1 cellular context compared by ENCODE assay signal in genomic region chr6:146886587-146887446, GRCh38.
TF ChIP-seq lines count a peak whose summit lies in the region.

No MANE protein-coding gene starts in this region.

TF ChIP-seq in K562, 482 proteins besides CTCF, POLR2A, EP300 and RAD21 (continued from another document):
- TF ChIP-seq, protein P1, sequence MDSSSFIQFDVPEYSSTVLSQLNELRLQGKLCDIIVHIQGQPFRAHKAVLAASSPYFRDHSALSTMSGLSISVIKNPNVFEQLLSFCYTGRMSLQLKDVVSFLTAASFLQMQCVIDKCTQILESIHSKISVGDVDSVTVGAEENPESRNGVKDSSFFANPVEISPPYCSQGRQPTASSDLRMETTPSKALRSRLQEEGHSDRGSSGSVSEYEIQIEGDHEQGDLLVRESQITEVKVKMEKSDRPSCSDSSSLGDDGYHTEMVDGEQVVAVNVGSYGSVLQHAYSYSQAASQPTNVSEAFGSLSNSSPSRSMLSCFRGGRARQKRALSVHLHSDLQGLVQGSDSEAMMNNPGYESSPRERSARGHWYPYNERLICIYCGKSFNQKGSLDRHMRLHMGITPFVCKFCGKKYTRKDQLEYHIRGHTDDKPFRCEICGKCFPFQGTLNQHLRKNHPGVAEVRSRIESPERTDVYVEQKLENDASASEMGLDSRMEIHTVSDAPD (CRISPR knock-in tag; IDR thresholded peaks at IDR 0.05), result peak; percentile 63
- peak; percentile 84 for TF ChIP-seq TBP (optimal IDR thresholded peaks at IDR 0.05; ENCODE audit: low read depth, low read length)
- TF ChIP-seq KAT2B (IDR thresholded peaks at IDR 0.05; ENCODE audit: low read depth, low read length), result no peak
- TF ChIP-seq LARP7 (IDR thresholded peaks at IDR 0.05), result no peak
- TF ChIP-seq SIN3B (IDR thresholded peaks at IDR 0.05; ENCODE audit: low read depth), result no peak
- TF ChIP-seq IFI16 (CRISPR knock-in tag; IDR thresholded peaks at IDR 0.05), result no peak
- TF ChIP-seq DIDO1 (tag; IDR thresholded peaks at IDR 0.05; ENCODE audit: low read depth), result no peak
- TF ChIP-seq CHD7 (IDR thresholded peaks at IDR 0.05; ENCODE audit: low read depth, low read length), result no peak
- TF ChIP-seq, protein P2, sequence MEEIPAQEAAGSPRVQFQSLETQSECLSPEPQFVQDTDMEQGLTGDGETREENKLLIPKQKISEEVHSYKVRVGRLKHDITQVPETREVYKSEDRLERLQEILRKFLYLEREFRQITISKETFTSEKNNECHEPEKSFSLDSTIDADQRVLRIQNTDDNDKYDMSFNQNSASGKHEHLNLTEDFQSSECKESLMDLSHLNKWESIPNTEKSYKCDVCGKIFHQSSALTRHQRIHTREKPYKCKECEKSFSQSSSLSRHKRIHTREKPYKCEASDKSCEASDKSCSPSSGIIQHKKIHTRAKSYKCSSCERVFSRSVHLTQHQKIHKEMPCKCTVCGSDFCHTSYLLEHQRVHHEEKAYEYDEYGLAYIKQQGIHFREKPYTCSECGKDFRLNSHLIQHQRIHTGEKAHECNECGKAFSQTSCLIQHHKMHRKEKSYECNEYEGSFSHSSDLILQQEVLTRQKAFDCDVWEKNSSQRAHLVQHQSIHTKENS (CRISPR knock-in tag; IDR thresholded peaks at IDR 0.05), result peak; percentile 88
- TF ChIP-seq HIVEP1 (CRISPR knock-in tag; IDR thresholded peaks at IDR 0.05), result peak; percentile 80; the same call in 1 of the 2 replicates
TF ChIP-seq in K562: peak in this region for 175.
